In the genomic region with DNA sequence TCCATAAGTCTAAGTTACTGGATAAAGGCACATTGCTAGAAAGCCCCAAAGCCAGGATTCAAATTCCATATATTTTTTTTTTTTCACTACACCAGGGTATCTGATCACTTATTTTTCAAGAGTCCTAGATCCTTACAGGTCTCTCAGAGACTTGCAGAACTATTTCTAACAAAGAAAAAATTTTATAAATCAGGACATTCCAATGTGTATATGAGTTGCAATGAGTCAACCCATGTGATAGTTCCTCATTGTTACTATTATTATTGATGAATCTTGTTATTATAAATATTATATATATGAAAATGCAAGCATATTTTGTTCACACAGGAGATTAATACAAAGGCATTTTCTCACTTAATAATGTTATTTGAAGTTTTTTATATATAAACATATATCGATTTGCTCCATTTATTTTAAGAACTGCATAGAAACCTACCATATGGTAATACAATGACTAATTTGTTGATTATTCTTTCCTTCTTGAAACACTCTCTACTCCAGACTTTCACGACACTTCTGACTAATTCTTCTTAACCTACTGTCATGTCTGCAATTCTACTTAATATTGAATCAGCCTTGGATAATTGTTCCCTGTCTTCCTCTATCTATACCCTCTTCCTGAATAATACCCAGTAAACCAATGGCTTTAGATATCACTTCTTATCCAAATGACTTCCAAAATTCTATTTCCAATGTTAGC, we compare ENCODE assay signal across 19 cellular contexts.
"Had no signal": no experiment of that assay in that cellular context is flagged by ENCODE, and none has a peak within 500 bp of the region (broad histone marks: within the 10 kb centered on the region; RNA-seq: fewer than 3 reads in every experiment).

No MANE protein-coding gene starts in this region.

- H3K27me3 ChIP-seq: ascending aorta, tibial artery had no signal

- H3K36me3 ChIP-seq: ascending aorta, lower lobe of right lung, tibial artery had no signal

- DNase-seq: activated CD4-positive, alpha-beta T cell treated with anti-CD3 and anti-CD28 coated beads, Interleukin-2, amount 50 U/mL, for 1 hour; activated CD4-positive, CD25-positive, alpha-beta regulatory T cell treated with anti-CD3 and anti-CD28 coated beads, Interleukin-2, amount 50 U/mL, for 72 hours; activated gamma-delta T cell treated with Interleukin-2 at 50 U/mL for 16 hours; activated T-cell treated with anti-CD3 and anti-CD28 coated beads, Interleukin-2, amount 50 U/mL, for 1 hour; cerebellar nuclear complex; cortex of kidney; lower lobe of right lung; mesendoderm; mucosa of descending colon; nephron progenitor cell; right cardiac atrium; stimulated activated CD4-positive, alpha-beta T cell treated with anti-CD3 and anti-CD28 coated beads, Interleukin-1b, Interleukin-23, amount 100 ng/mL, for 48 hours; stimulated activated naive CD8-positive, alpha-beta T cell treated with anti-CD3 and anti-CD28 coated beads, Interleukin-15, amount 100 ng/mL, for 72 hours; T-cell; tibial artery had no signal

- H3K4me1 ChIP-seq: lower lobe of right lung, parathyroid adenoma, tibial artery had no signal

- H3K4me3 ChIP-seq: ascending aorta, lower lobe of right lung, mucosa of descending colon, tibial artery had no signal

- ATAC-seq: left lobe of liver; lower lobe of right lung; mucosa of descending colon; right cardiac atrium; stimulated activated naive CD8-positive, alpha-beta T cell treated with anti-CD3 and anti-CD28 coated beads, Interleukin-15, amount 100 ng/mL, for 72 hours; T-cell had no signal

- H3K27ac ChIP-seq: ascending aorta, lower lobe of right lung, parathyroid adenoma, tibial artery, VCaP had no signal

- H3K9me3 ChIP-seq: ascending aorta, lower lobe of right lung, mucosa of descending colon, tibial artery had no signal
